In genomic region chr19:39175564-39175963, GRCh38 we compare ENCODE assay signal across 21 cellular contexts. TPM values are rescaled to one million over a fixed set of nuclear protein-coding genes. Genes with fewer than 3 reads are reported as not detected.
A peak's percentile ranks its signal among the peaks of the same experiment; 100 is the strongest.
DNase-seq lines count a peak whose midpoint lies in the region; ATAC-seq and TF ChIP-seq lines count a peak whose summit lies in the region.
"Had no signal": no experiment of that assay in that cellular context is flagged by ENCODE, and none has a peak within 500 bp of the region (broad histone marks: within the 10 kb centered on the region; RNA-seq: fewer than 3 reads in every experiment).

No MANE protein-coding gene starts in this region.

- H2BK15ac ChIP-seq in neuronal stem cell (ENCODE audit: low read length): no peak overlapping the region

- H4K8ac ChIP-seq in neuronal stem cell (ENCODE audit: low read depth, low read length): no peak overlapping the region

- no peak overlapping the region for H2BK5ac ChIP-seq in neuronal stem cell (ENCODE audit: low read length)

- intact Hi-C loops in Right ventricle myocardium inferior (cut with DNase I): no loop called here

- no peak overlapping the region for H3K4me2 ChIP-seq in neuronal stem cell (ENCODE audit: insufficient read depth, low read length, poor library complexity, severe bottlenecking)
- H3K4me2 ChIP-seq: A549, GM23338 had no signal

- H3K27ac ChIP-seq in cardiac muscle cell: peak overlapping the region; percentile 82
- H3K27ac ChIP-seq in neuronal stem cell (replicated peaks; ENCODE audit: low read length): no peak overlapping the region
- H3K27ac ChIP-seq: 22Rv1, A549, C4-2B had no signal

- no peak for TF ChIP-seq CTCF in cardiac muscle cell (IDR thresholded peaks at IDR 0.05; ENCODE audit: low read depth, low read length)
- TF ChIP-seq CTCF in endothelial cell (IDR thresholded peaks at IDR 0.05; ENCODE audit: unreplicated experiment): no peak

- H3K14ac ChIP-seq in neuronal stem cell (ENCODE audit: low read length): no peak overlapping the region

- H3K27ac Mint-ChIP-seq in endothelial cell (ENCODE audit: unreplicated experiment): no peak overlapping the region
- H3K27ac Mint-ChIP-seq: CD4-positive, alpha-beta T cell; GM23338 had no signal

- peak overlapping the region; percentile 44 for H3K9ac ChIP-seq in neuronal stem cell (ENCODE audit: low read depth, low read length, poor library complexity)

- no peak overlapping the region for H3K4ac ChIP-seq in neuronal stem cell (ENCODE audit: low read length)

- WGBS in neuronal stem cell (ENCODE audit: extremely low coverage in 2 of 2, insufficient read length in 2 of 2, insufficient replicate concordance in 1 of 2), 2 donors: no CpG with 5 or more reads among the region's 7 CpGs

- H3K4me3 ChIP-seq in cardiac muscle cell (no peak overlapping the region), neuronal stem cell (ENCODE audit: low read length in 2 of 2) (no peak overlapping the region)
- H3K4me3 ChIP-seq: A549, GM23338 had no signal

- peaks cover 8% of the 10 kb centered on the region for H3K27me3 Mint-ChIP-seq in endothelial cell (ENCODE audit: unreplicated experiment)
- H3K27me3 Mint-ChIP-seq: CD4-positive, alpha-beta T cell had no signal

- peaks cover 8% of the 10 kb centered on the region for H3K79me1 ChIP-seq in neuronal stem cell (ENCODE audit: low read depth, low read length)

- H2AK5ac ChIP-seq in neuronal stem cell (ENCODE audit: low read depth, low read length): no peak overlapping the region

- ATAC-seq in Right ventricle myocardium inferior (no peak), GM21360 (IDR thresholded peaks at IDR 0.05; ENCODE audit: unreplicated experiment) (no peak)
- ATAC-seq: A549, GM23338, HCT116, HepG2 had no signal

- H3K4me1 ChIP-seq in cardiac muscle cell (ENCODE audit: low read depth): peaks cover 26% of the 10 kb centered on the region
- H3K4me1 ChIP-seq in neuronal stem cell (ENCODE audit: control insufficient read depth in 2 of 2, insufficient read depth in 1 of 2, low read depth in 1 of 2, low read length in 2 of 2): peaks cover 0 to 3% of the 10 kb centered on the region in 2 donors
- H3K4me1 ChIP-seq: A549, Caco-2 had no signal

- H3K27me3 ChIP-seq in cardiac muscle cell: no peaks in the 10 kb centered on the region
- H3K27me3 ChIP-seq in neuronal stem cell (ENCODE audit: control insufficient read depth in 3 of 3, insufficient read depth in 3 of 3, low read depth in 1 of 3, low read length in 3 of 3): no peaks in the 10 kb centered on the region

- H3K9me3 ChIP-seq in cardiac muscle cell (ENCODE audit: low read depth) (no peaks in the 10 kb centered on the region), neuronal stem cell (replicated peaks in 1 of 2; ENCODE audit: control insufficient read depth in 2 of 2, insufficient read depth in 1 of 2, low read depth in 1 of 2, low read length in 2 of 2) (no peaks in the 10 kb centered on the region)
- H3K9me3 ChIP-seq: A549, Caco-2 had no signal

- H2AFZ ChIP-seq in neuronal stem cell (ENCODE audit: low read length): no peak overlapping the region
- H2AFZ ChIP-seq: GM23338 had no signal

- peak overlapping the region; percentile 65 for H3K23ac ChIP-seq in neuronal stem cell (ENCODE audit: low read depth, low read length, poor library complexity)

- H2BK12ac ChIP-seq in neuronal stem cell (ENCODE audit: low read length): no peak overlapping the region

- peaks cover 5% of the 10 kb centered on the region for H3K36me3 Mint-ChIP-seq in endothelial cell (ENCODE audit: low read depth, unreplicated experiment)

- H3K4me3 Mint-ChIP-seq in endothelial cell (ENCODE audit: unreplicated experiment): peak overlapping the region; percentile 57
- H3K4me3 Mint-ChIP-seq: CD4-positive, alpha-beta T cell; GM23338 had no signal

- peaks cover 2% of the 10 kb centered on the region for H3K36me3 ChIP-seq in cardiac muscle cell
- peaks cover 47 to 64% of the 10 kb centered on the region in 2 donors for H3K36me3 ChIP-seq in neuronal stem cell (replicated peaks in 1 of 2; ENCODE audit: control insufficient read depth in 2 of 2, insufficient read depth in 2 of 2, low read length in 2 of 2)

- no peaks in the 10 kb centered on the region for H3K4me1 Mint-ChIP-seq in endothelial cell (ENCODE audit: unreplicated experiment)
- H3K4me1 Mint-ChIP-seq: GM23338 had no signal

- no peaks in the 10 kb centered on the region for H3K9me3 Mint-ChIP-seq in endothelial cell (ENCODE audit: unreplicated experiment)
- H3K9me3 Mint-ChIP-seq: CD4-positive, alpha-beta T cell; GM23338 had no signal

- DNase-seq in cardiac muscle cell (ENCODE audit: low read depth in 1 of 2, low spot score in 1 of 2): peak in 1 of 2 donors; percentile 45
- DNase-seq in Right ventricle myocardium inferior (ENCODE audit: missing footprints): no peak
- no peak for DNase-seq in endothelial cell (ENCODE audit: low spot score)
- DNase-seq in neuronal stem cell (ENCODE audit: low spot score): no peak
- no peak for DNase-seq in stimulated activated CD4-positive, alpha-beta T cell treated with anti-CD3 and anti-CD28 coated beads, Interleukin-4, amount 100 ng/mL, for 1 hour
- no peak for DNase-seq in activated CD4-positive, alpha-beta T cell treated with anti-CD3 and anti-CD28 coated beads for 1 hour
- DNase-seq: AML-193; Caco-2; CD4-positive, alpha-beta T cell; DMS153; DMS79; GDM1 had no signal

- H2BK120ac ChIP-seq in neuronal stem cell (ENCODE audit: low read depth, low read length): no peak overlapping the region

- H4K91ac ChIP-seq in neuronal stem cell (ENCODE audit: low read depth, low read length, poor library complexity): no peak overlapping the region

- H3K18ac ChIP-seq in neuronal stem cell (ENCODE audit: low read length): no peak overlapping the region

RNA-seq across cellular contexts. Expression of gene NCCRP1, which starts 21.2 kb away (rescaled TPM):
- total RNA-seq in cardiac muscle cell (10.3 and 16.1 TPM in 2 replicates), Right ventricle myocardium inferior (not detected), endothelial cell (ENCODE audit: unreplicated experiment) (not detected)
- polyA plus RNA-seq in cardiac muscle cell: 10.0 and 17.5 TPM in 2 replicates
- 2.0 TPM for polyA plus RNA-seq in neuronal stem cell (2013, experiment 1 of 2)
- polyA plus RNA-seq in neuronal stem cell (2013, experiment 2 of 2): 1.6 TPM
- total RNA-seq: CD4-positive, alpha-beta T cell; HepG2 had no signal
- polyA plus RNA-seq: HepG2 had no signal

RNA-seq across cellular contexts. Expression of gene SYCN, which starts 28.5 kb away (rescaled TPM):
- not detected in 2 replicates for total RNA-seq in cardiac muscle cell
- not detected in 2 replicates for polyA plus RNA-seq in cardiac muscle cell
- total RNA-seq in Right ventricle myocardium inferior: not detected
- total RNA-seq in endothelial cell (ENCODE audit: unreplicated experiment): not detected
- polyA plus RNA-seq in neuronal stem cell (2013, experiment 1 of 2): not detected
- polyA plus RNA-seq in neuronal stem cell (2013, experiment 2 of 2): not detected
- total RNA-seq: Caco-2; CD4-positive, alpha-beta T cell; Daoy; GM23338; HepG2 had no signal
- polyA plus RNA-seq: A549, BJ, GM23338, HepG2 had no signal

RNA-seq across cellular contexts. Expression of gene PAK4, which starts 50.0 kb away (rescaled TPM):
- 28.7 and 57.9 TPM in 2 replicates for total RNA-seq in cardiac muscle cell
- 32.5 and 62.2 TPM in 2 replicates for polyA plus RNA-seq in cardiac muscle cell
- total RNA-seq in Right ventricle myocardium inferior: 16.2 TPM
- 48.8 TPM for total RNA-seq in endothelial cell (ENCODE audit: unreplicated experiment)
- polyA plus RNA-seq in neuronal stem cell (2013, experiment 1 of 2): 102 TPM
- 96.5 TPM for polyA plus RNA-seq in neuronal stem cell (2013, experiment 2 of 2)

Comparison
In these comparisons a context has a peak if more than half of its experiments do, and no peak if none do; other contexts are left out.
1. RNA of gene NCCRP1, which starts 21.2 kb away (total RNA-seq): 10.3 to 16.1 TPM in cardiac muscle cell; not detected in endothelial cell (single experiment) and not detected in Right ventricle myocardium inferior (single experiment); every median in the first group is over 10 times any median in the second.